17 cellular contexts compared by ENCODE assay signal in the genomic region with DNA sequence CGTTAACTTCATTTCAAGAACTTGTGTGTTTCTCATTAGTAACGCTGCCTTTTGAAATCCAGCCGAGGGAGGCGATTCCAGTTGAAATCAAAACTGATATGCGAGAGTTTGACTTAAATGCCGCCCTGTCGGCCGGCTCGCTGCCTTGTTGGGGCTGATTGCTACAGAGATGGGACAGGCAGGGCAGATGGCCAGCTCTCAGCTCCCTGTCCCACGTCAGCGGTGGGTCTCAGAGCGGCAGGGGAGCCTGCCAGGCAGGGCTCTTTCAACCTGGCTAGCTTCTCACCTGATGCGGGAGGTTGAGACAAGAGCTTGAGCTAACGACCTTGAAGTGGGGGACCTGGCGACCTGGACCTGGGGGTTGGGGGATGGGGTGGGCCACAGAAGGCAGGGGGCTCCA. TPM values are rescaled to one million over a fixed set of nuclear protein-coding genes. Genes with fewer than 3 reads are reported as not detected.
"Had no signal": no experiment of that assay in that cellular context is flagged by ENCODE, and none has a peak within 500 bp of the region (broad histone marks: within the 10 kb centered on the region; RNA-seq: fewer than 3 reads in every experiment).

No MANE protein-coding gene starts in this region.

- FAIRE-seq: astrocyte, colon had no signal

- H3K27me3 ChIP-seq: hepatocyte, neural progenitor cell had no signal

- H3K9me3 ChIP-seq: esophagus squamous epithelium had no signal

- H3K4me3 ChIP-seq: cardiac muscle cell, esophagus squamous epithelium, hepatocyte, neural progenitor cell, smooth muscle cell, tibial nerve had no signal

- H3K36me3 ChIP-seq: cardiac muscle cell, esophagus squamous epithelium, neural progenitor cell, tibial nerve had no signal

- H3K27ac ChIP-seq: cardiac muscle cell, esophagus squamous epithelium, hepatocyte, neural progenitor cell, parathyroid adenoma, tibial nerve had no signal

- H3K4me1 ChIP-seq: esophagus squamous epithelium, parathyroid adenoma, tibial nerve had no signal

- DNase-seq: activated CD8-positive, alpha-beta memory T cell treated with anti-CD3 and anti-CD28 coated beads, Interleukin-2, amount 50 U/mL, for 4 hours; activated CD8-positive, alpha-beta T cell treated with anti-CD3 and anti-CD28 coated beads for 36 hours; activated gamma-delta T cell treated with Interleukin-2 at 50 U/mL for 16 hours; activated naive CD8-positive, alpha-beta T cell treated with anti-CD3 and anti-CD28 coated beads, Interleukin-2, amount 50 U/mL, for 24 hours; activated T-cell treated with anti-CD3 and anti-CD28 coated beads, Interleukin-2, amount 50 U/mL, for 72 hours; esophagus squamous epithelium; kidney glomerular epithelial cell; T-helper 9 cell had no signal

RNA-seq across cellular contexts. Expression of gene ALX4, which starts 51.9 kb away (rescaled TPM):
- total RNA-seq: activated CD8-positive, alpha-beta T cell treated with anti-CD3 and anti-CD28 coated beads for 36 hours; activated T-cell treated with anti-CD3 and anti-CD28 coated beads, Interleukin-2, amount 50 U/mL, for 72 hours; astrocyte; esophagus squamous epithelium; liver; smooth muscle cell had no signal
- polyA plus RNA-seq: cardiac muscle cell, liver, smooth muscle cell had no signal
